ENCODE assay signal across 8 cellular contexts in the genomic region with DNA sequence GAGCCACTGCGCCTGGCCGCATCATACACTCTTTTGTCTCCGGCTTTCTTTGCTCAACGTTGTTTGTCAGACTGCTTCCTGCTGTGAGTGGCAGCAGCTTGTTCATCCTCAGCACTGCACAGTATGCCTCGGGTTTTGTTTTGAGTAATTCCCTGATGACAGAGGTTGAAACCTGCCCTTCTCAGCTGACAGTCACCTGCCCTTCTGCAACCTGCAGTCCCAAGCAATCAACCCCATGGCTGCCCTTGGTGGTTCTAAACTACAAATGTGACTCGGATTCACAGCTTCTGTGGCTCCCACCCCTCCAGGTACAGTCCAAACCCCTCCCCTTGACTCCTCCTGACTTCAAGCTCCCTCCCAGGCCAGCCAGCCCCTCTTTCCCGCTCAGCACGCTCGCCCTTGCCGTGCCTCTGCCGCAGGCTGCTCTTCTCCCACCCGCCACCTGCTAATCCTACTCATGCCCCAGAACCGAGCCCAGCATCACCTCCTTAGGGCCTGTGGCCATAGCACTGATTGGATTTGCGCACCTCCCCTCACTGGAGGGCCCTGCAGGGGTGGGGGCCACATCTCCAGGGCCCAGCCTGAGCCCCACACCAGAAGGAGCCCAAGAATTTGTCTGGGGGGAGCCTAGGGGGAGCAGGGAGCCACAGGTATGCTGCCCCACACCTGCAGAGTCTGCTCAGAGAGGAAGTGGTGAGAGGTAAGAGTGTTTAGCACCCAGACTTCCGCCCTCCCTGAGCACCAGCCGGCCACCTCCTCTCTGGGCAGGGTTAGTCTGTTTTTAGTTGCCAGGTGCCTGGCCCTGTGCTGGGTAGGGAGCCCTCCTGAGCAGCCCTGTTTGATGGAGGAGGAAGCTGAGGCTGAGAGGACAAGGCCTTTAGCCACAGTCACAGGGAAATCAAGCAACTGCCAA. TPM values are rescaled to one million over a fixed set of nuclear protein-coding genes. Genes with fewer than 3 reads are reported as not detected.
A peak's percentile ranks its signal among the peaks of the same experiment; 100 is the strongest.
DNase-seq lines count a peak whose midpoint lies in the region; ATAC-seq and TF ChIP-seq lines count a peak whose summit lies in the region.

No MANE protein-coding gene starts in this region.

- peaks cover 82% of the 10 kb centered on the region for H3K4me1 Mint-ChIP-seq in mesothelial cell of epicardium

- no peak for TF ChIP-seq POLR2A in vagina (IDR thresholded peaks at IDR 0.05)

- intact Hi-C loops in vagina (cut with DNase I): no loop called here

- peak overlapping the region in 1 of 2 donors; percentile 17 for H3K4me3 ChIP-seq in vagina

- H3K27me3 ChIP-seq in vagina: no peaks in the 10 kb centered on the region

- H3K9me3 ChIP-seq in vagina: no peaks in the 10 kb centered on the region

- H3K36me3 ChIP-seq in vagina: no peaks in the 10 kb centered on the region

- no peaks in the 10 kb centered on the region for H3K27me3 Mint-ChIP-seq in mesothelial cell of epicardium (ENCODE audit: low read depth)

- no peak for TF ChIP-seq CTCF in mesothelial cell of epicardium (IDR thresholded peaks at IDR 0.05; ENCODE audit: unreplicated experiment)
- TF ChIP-seq CTCF in vagina (IDR thresholded peaks at IDR 0.05): no peak

- H3K27ac ChIP-seq in vagina: peak overlapping the region; percentile 96

- ATAC-seq in HG03066 (IDR thresholded peaks at IDR 0.05; ENCODE audit: low read depth, unreplicated experiment): peak; percentile 82

- peak overlapping the region; percentile 15 for H3K4me3 Mint-ChIP-seq in mesothelial cell of epicardium

- peak; percentile 74 for DNase-seq in activated gamma-delta T cell treated with Interleukin-2 at 50 U/mL for 16 hours
- no peak for DNase-seq in activated gamma-delta T cell (lab: John Stamatoyannopoulos, UW)
- DNase-seq in NCI-H748 treated with DMSO at 0.1 percent for 48 hours (lab: John Stamatoyannopoulos, UW): peak; percentile 85
- DNase-seq in activated effector memory CD4-positive, alpha-beta T cell treated with Interleukin-2 at 50 U/mL for 16 hours: peak; percentile 67
- no peak for DNase-seq in mesothelial cell of epicardium (ENCODE audit: low spot score in 2 of 2, unreplicated experiment in 2 of 2)
- no peak for DNase-seq in vagina (ENCODE audit: extremely low spot score in 2 of 2)
- DNase-seq in DMS114 treated with DMSO at 0.1 percent for 48 hours (lab: John Stamatoyannopoulos, UW; ENCODE audit: unreplicated experiment): no peak

- H3K36me3 Mint-ChIP-seq in mesothelial cell of epicardium: no peaks in the 10 kb centered on the region

- peak overlapping the region; percentile 87 for H3K27ac Mint-ChIP-seq in mesothelial cell of epicardium

- H3K4me1 ChIP-seq in vagina: peaks cover 100% of the 10 kb centered on the region

- no peaks in the 10 kb centered on the region for H3K9me3 Mint-ChIP-seq in mesothelial cell of epicardium

RNA-seq across cellular contexts. Expression of gene EEIG1, which starts 10.1 kb away (rescaled TPM):
- total RNA-seq in mesothelial cell of epicardium (62.8 to 68.8 TPM (median 67.4 TPM) in 3 replicates), vagina (30.9 TPM)

RNA-seq across cellular contexts. Expression of gene DPM2, which starts 33.0 kb away (rescaled TPM):
- total RNA-seq in mesothelial cell of epicardium: 36.8 to 37.5 TPM (median 36.9 TPM) in 3 replicates
- 17.7 TPM for total RNA-seq in vagina

RNA-seq across cellular contexts. Expression of gene PIP5KL1, which starts 40.1 kb away (rescaled TPM):
- total RNA-seq in mesothelial cell of epicardium: 7.6 to 9.0 TPM (median 8.2 TPM) in 3 replicates
- total RNA-seq in vagina: 10.3 TPM

RNA-seq across cellular contexts. Expression of gene ST6GALNAC4, which starts 53.8 kb away (rescaled TPM):
- 14.5 to 16.1 TPM (median 15.8 TPM) in 3 replicates for total RNA-seq in mesothelial cell of epicardium
- total RNA-seq in vagina: 33.1 TPM

Comparison
In these comparisons a context has a peak if more than half of its experiments do, and no peak if none do; other contexts are left out.
1. DNase-seq: peak in activated gamma-delta T cell treated with Interleukin-2 at 50 U/mL for 16 hours (single experiment), NCI-H748 treated with DMSO at 0.1 percent for 48 hours (single experiment) and activated effector memory CD4-positive, alpha-beta T cell treated with Interleukin-2 at 50 U/mL for 16 hours (single experiment); none in activated gamma-delta T cell (single experiment), mesothelial cell of epicardium (0 of 2), vagina (0 of 2) and DMS114 treated with DMSO at 0.1 percent for 48 hours (single experiment).